ENCODE assay signal across 9 cellular contexts in the genomic region with DNA sequence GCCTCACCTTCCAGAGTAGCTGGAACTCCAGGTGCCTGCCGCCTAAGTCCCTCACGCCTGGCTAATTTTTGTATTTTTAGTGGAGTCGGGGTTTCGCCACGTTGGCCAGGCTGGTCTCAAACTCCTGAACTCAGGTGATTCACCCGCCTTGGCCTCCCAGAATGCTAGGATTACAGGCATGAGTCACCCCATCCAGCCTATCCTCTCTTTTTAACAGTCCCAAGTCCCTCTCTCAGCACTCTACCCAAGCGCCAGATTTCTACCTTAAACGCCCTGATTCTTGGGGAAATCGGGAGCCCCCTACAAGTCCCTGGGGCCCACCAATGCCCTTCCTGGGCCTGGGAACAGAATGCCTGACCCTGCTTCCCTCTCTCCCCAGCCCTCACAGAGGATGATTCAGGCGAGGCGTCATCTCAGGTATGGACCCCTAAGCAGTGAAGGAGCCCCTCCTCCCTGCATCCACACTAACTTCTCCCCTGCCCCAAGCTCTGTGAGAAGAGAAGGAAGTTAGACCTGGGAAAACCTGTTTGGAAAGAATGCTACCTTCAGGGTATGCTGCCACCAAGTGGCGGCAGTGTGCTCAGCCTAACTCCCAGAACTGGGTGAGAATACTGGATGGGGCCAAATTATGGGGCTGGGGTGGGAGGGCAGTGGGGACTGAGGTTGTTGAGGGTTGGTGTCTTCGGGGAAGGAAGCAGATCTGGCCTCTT. TPM values are rescaled to one million over a fixed set of nuclear protein-coding genes. Genes with fewer than 3 reads are reported as not detected.
DNase-seq lines count a peak whose midpoint lies in the region; ATAC-seq and TF ChIP-seq lines count a peak whose summit lies in the region.
"Had no signal": no experiment of that assay in that cellular context is flagged by ENCODE, and none has a peak within 500 bp of the region (broad histone marks: within the 10 kb centered on the region; RNA-seq: fewer than 3 reads in every experiment).

No MANE protein-coding gene starts in this region.

- no peaks in the 10 kb centered on the region for H3K36me3 Mint-ChIP-seq in endothelial cell (ENCODE audit: low read depth, unreplicated experiment)

- no peaks in the 10 kb centered on the region for H3K4me1 Mint-ChIP-seq in endothelial cell (ENCODE audit: unreplicated experiment)

- no peak for ATAC-seq in GM21786 (IDR thresholded peaks at IDR 0.05; ENCODE audit: unreplicated experiment)

- no peaks in the 10 kb centered on the region for H3K9me3 ChIP-seq in WERI-Rb-1 (ENCODE audit: severe bottlenecking)

- no peaks in the 10 kb centered on the region for H3K27me3 ChIP-seq in WERI-Rb-1 (ENCODE audit: insufficient read depth, low read depth, severe bottlenecking)

- no peaks in the 10 kb centered on the region for H3K9me3 Mint-ChIP-seq in endothelial cell (ENCODE audit: unreplicated experiment)
- H3K9me3 Mint-ChIP-seq: activated B cell treated with CpG ODN at 0.5 μM for 24 hours had no signal

- H3K36me3 ChIP-seq in WERI-Rb-1: no peaks in the 10 kb centered on the region

- DNase-seq in Daoy (ENCODE audit: low read depth): peak; percentile 83
- DNase-seq in HT1080 (ENCODE audit: low read depth): peak; percentile 66
- peak; percentile 57 for DNase-seq in WERI-Rb-1
- peak; percentile 28 to 30 for DNase-seq in lung microvascular endothelial cell (ENCODE audit: low read depth in 2 of 2)
- DNase-seq in NCI-H128 (lab: John Stamatoyannopoulos, UW; ENCODE audit: unreplicated experiment): no peak
- no peak for DNase-seq in endothelial cell (ENCODE audit: low spot score)
- no peak for DNase-seq in T-helper 2 cell
- DNase-seq: activated B cell treated with CpG ODN at 0.5 μM for 24 hours had no signal

- peaks cover 3% of the 10 kb centered on the region for H3K27me3 Mint-ChIP-seq in endothelial cell (ENCODE audit: unreplicated experiment)

- no peak overlapping the region for H3K27ac Mint-ChIP-seq in endothelial cell (ENCODE audit: unreplicated experiment)
- H3K27ac Mint-ChIP-seq: activated B cell treated with CpG ODN at 0.5 μM for 24 hours had no signal

- no peak overlapping the region for H3K4me3 Mint-ChIP-seq in endothelial cell (ENCODE audit: unreplicated experiment)
- H3K4me3 Mint-ChIP-seq: activated B cell treated with CpG ODN at 0.5 μM for 24 hours had no signal

- no peak overlapping the region for H3K27ac ChIP-seq in WERI-Rb-1

- no peak overlapping the region for H3K4me3 ChIP-seq in WERI-Rb-1 (ENCODE audit: low read depth, low read length)

- peak; percentile 79 for TF ChIP-seq CTCF in WERI-Rb-1 (IDR thresholded peaks at IDR 0.05; ENCODE audit: low read depth, low read length)
- TF ChIP-seq CTCF in endothelial cell (IDR thresholded peaks at IDR 0.05; ENCODE audit: unreplicated experiment): no peak

RNA-seq across cellular contexts. Expression of a gene that starts 20.8 kb away (rescaled TPM):
- total RNA-seq in Daoy (2014; rRNA removed; shearing (Covaris generic)): 3.0 and 7.0 TPM in 2 replicates
- total RNA-seq in HT1080 (2014; rRNA removed; shearing (Covaris generic)): 0.63 and 1.3 TPM in 2 replicates
- 4.5 and 4.8 TPM in 2 replicates for polyA plus RNA-seq in HT1080 (2015; cell fraction: cytosol; rRNA removed)
- polyA plus RNA-seq in HT1080 (2015; cell fraction: nucleus; rRNA removed): 5.4 and 7.6 TPM in 2 replicates
- total RNA-seq in lung microvascular endothelial cell (0.44 and 0.60 TPM in 2 replicates), endothelial cell (ENCODE audit: unreplicated experiment) (9.7 TPM)

RNA-seq across cellular contexts. Expression of a gene that starts 26.1 kb away (rescaled TPM):
- total RNA-seq in Daoy (2014; rRNA removed; shearing (Covaris generic)): 0.34 and 0.74 TPM in 2 replicates
- total RNA-seq in HT1080 (2014; rRNA removed; shearing (Covaris generic)): 0.20 and 0.42 TPM in 2 replicates
- 0.26 and 0.46 TPM in 2 replicates for polyA plus RNA-seq in HT1080 (2015; cell fraction: cytosol; rRNA removed)
- 1.6 and 2.4 TPM in 2 replicates for polyA plus RNA-seq in HT1080 (2015; cell fraction: nucleus; rRNA removed)
- total RNA-seq in lung microvascular endothelial cell (0.22 and 0.40 TPM in 2 replicates), endothelial cell (ENCODE audit: unreplicated experiment) (0.82 TPM)

RNA-seq across cellular contexts. Expression of a gene that starts 26.2 kb away (rescaled TPM):
- 19.0 and 23.9 TPM in 2 replicates for total RNA-seq in Daoy (2014; rRNA removed; shearing (Covaris generic))
- total RNA-seq in HT1080 (2014; rRNA removed; shearing (Covaris generic)): 16.4 and 18.5 TPM in 2 replicates
- 23.8 and 31.2 TPM in 2 replicates for polyA plus RNA-seq in HT1080 (2015; cell fraction: cytosol; rRNA removed)
- polyA plus RNA-seq in HT1080 (2015; cell fraction: nucleus; rRNA removed): 49.0 and 63.8 TPM in 2 replicates
- total RNA-seq in lung microvascular endothelial cell (6.5 and 7.7 TPM in 2 replicates), endothelial cell (ENCODE audit: unreplicated experiment) (24.6 TPM)

RNA-seq across cellular contexts. Expression of a gene that starts 38.3 kb away (rescaled TPM):
- 48.0 and 51.7 TPM in 2 replicates for total RNA-seq in Daoy (2014; rRNA removed; shearing (Covaris generic))
- total RNA-seq in HT1080 (2014; rRNA removed; shearing (Covaris generic)): 23.8 and 28.1 TPM in 2 replicates
- polyA plus RNA-seq in HT1080 (2015; cell fraction: cytosol; rRNA removed): 27.3 and 33.3 TPM in 2 replicates
- polyA plus RNA-seq in HT1080 (2015; cell fraction: nucleus; rRNA removed): 20.6 and 22.5 TPM in 2 replicates
- 12.4 and 17.9 TPM in 2 replicates for total RNA-seq in lung microvascular endothelial cell
- total RNA-seq in endothelial cell (ENCODE audit: unreplicated experiment): 15.4 TPM

RNA-seq across cellular contexts. Expression of a gene that starts 55.1 kb away (rescaled TPM):
- total RNA-seq in Daoy (2014; rRNA removed; shearing (Covaris generic)): 0.17 TPM in 1 of 2 replicates, not detected in the other
- not detected in 2 replicates for total RNA-seq in HT1080 (2014; rRNA removed; shearing (Covaris generic))
- polyA plus RNA-seq in HT1080 (2015; cell fraction: cytosol; rRNA removed): not detected in 2 replicates
- not detected in 2 replicates for polyA plus RNA-seq in HT1080 (2015; cell fraction: nucleus; rRNA removed)
- not detected in 2 replicates for total RNA-seq in lung microvascular endothelial cell
- not detected for total RNA-seq in endothelial cell (ENCODE audit: unreplicated experiment)
- total RNA-seq: activated B cell treated with CpG ODN at 0.5 μM for 24 hours had no signal

Comparison
In these comparisons a context has a peak if more than half of its experiments do, and no peak if none do; other contexts are left out.
1. DNase-seq: peak in Daoy (single experiment), HT1080 (single experiment), WERI-Rb-1 (single experiment) and lung microvascular endothelial cell (2 of 2); none in NCI-H128 (single experiment), endothelial cell (single experiment) and T-helper 2 cell (0 of 5).